1 cellular context compared by ENCODE assay signal in the genomic region with DNA sequence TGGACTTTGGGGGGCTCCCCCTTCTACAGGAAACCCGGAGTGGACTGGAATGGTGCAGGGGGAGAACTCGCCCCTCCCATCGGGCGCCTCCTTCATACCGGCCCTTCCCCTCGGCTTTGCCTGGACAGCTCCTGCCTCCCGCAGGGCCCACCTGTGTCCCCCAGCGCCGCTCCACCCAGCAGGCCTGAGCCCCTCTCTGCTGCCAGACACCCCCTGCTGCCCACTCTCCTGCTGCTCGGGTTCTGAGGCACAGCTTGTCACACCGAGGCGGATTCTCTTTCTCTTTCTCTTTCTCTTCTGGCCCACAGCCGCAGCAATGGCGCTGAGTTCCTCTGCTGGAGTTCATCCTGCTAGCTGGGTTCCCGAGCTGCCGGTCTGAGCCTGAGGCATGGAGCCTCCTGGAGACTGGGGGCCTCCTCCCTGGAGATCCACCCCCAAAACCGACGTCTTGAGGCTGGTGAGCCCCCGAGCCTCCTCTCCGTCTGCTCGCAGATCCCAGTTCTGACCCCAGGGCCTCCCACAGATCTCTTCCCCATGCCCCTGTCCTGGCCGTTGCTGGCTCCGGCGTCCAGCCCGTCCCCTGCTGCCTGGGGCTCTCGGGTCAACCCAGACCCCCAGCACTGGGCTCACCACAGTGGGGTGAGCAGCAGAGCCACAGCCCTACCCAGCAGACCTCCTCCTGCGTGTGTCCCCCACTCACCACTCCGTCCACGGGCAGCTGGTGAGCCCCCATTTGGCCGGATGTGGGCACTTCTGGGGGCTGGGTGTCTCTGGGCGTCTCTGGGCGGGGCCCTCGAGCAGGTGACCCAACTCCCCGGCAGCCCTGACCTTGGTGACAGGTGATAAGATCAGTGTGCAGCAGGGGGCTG.
TF ChIP-seq lines count a peak whose summit lies in the region.

TNFRSF14 (plus strand) TSS at position 95 of the 869 bp plus-strand sequence; CDS start at position 389, 294 bp downstream.

TF ChIP-seq in HepG2, 621 proteins besides CTCF, POLR2A, EP300 and RAD21 (continued from another document and continues in another):
- TF ChIP-seq, protein P1, sequence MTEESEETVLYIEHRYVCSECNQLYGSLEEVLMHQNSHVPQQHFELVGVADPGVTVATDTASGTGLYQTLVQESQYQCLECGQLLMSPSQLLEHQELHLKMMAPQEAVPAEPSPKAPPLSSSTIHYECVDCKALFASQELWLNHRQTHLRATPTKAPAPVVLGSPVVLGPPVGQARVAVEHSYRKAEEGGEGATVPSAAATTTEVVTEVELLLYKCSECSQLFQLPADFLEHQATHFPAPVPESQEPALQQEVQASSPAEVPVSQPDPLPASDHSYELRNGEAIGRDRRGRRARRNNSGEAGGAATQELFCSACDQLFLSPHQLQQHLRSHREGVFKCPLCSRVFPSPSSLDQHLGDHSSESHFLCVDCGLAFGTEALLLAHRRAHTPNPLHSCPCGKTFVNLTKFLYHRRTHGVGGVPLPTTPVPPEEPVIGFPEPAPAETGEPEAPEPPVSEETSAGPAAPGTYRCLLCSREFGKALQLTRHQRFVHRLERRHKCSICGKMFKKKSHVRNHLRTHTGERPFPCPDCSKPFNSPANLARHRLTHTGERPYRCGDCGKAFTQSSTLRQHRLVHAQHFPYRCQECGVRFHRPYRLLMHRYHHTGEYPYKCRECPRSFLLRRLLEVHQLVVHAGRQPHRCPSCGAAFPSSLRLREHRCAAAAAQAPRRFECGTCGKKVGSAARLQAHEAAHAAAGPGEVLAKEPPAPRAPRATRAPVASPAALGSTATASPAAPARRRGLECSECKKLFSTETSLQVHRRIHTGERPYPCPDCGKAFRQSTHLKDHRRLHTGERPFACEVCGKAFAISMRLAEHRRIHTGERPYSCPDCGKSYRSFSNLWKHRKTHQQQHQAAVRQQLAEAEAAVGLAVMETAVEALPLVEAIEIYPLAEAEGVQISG (CRISPR knock-in tag; IDR thresholded peaks at IDR 0.05): no peak; the same call in none of the 2 replicates
- TF ChIP-seq, protein P2, sequence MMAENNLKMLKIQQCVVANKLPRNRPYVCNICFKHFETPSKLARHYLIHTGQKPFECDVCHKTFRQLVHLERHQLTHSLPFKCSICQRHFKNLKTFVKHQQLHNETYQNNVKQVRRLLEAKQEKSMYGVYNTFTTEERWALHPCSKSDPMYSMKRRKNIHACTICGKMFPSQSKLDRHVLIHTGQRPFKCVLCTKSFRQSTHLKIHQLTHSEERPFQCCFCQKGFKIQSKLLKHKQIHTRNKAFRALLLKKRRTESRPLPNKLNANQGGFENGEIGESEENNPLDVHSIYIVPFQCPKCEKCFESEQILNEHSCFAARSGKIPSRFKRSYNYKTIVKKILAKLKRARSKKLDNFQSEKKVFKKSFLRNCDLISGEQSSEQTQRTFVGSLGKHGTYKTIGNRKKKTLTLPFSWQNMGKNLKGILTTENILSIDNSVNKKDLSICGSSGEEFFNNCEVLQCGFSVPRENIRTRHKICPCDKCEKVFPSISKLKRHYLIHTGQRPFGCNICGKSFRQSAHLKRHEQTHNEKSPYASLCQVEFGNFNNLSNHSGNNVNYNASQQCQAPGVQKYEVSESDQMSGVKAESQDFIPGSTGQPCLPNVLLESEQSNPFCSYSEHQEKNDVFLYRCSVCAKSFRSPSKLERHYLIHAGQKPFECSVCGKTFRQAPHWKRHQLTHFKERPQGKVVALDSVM (CRISPR knock-in tag; IDR thresholded peaks at IDR 0.05): no peak; the same call in 1 of the 2 replicates
- TF ChIP-seq, protein P3, sequence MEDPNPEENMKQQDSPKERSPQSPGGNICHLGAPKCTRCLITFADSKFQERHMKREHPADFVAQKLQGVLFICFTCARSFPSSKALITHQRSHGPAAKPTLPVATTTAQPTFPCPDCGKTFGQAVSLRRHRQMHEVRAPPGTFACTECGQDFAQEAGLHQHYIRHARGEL (CRISPR knock-in tag; IDR thresholded peaks at IDR 0.05): no peak
- TF ChIP-seq ZBTB40 (IDR thresholded peaks at IDR 0.05) (no peak), ZBTB40 (CRISPR knock-in tag; IDR thresholded peaks at IDR 0.05) (peak; percentile 11; the same call in 1 of the 2 replicates), ZNF337 (CRISPR knock-in tag; IDR thresholded peaks at IDR 0.05; ENCODE audit: borderline replicate concordance, low read depth) (peak; percentile 81; the same call in 1 of the 2 replicates), NR1H2 (CRISPR knock-in tag; IDR thresholded peaks at IDR 0.05; ENCODE audit: borderline replicate concordance, low read depth) (no peak), ELF3 (CRISPR knock-in tag; IDR thresholded peaks at IDR 0.05) (no peak), NFE2 (CRISPR knock-in tag; IDR thresholded peaks at IDR 0.05) (no peak), ZNF737 (CRISPR knock-in tag; IDR thresholded peaks at IDR 0.05; ENCODE audit: borderline replicate concordance) (no peak), ZNF205 (CRISPR knock-in tag; IDR thresholded peaks at IDR 0.05) (no peak), ATAD3A (CRISPR knock-in tag; IDR thresholded peaks at IDR 0.05) (no peak), SP2 (CRISPR knock-in tag; IDR thresholded peaks at IDR 0.05) (no peak; the same call in 1 of the 2 replicates), ATF2 (CRISPR knock-in tag; IDR thresholded peaks at IDR 0.05) (no peak), HOXD1 (CRISPR knock-in tag; IDR thresholded peaks at IDR 0.05) (no peak), ZNF501 (CRISPR knock-in tag; IDR thresholded peaks at IDR 0.05) (no peak; the same call in 1 of the 2 replicates), SIX1 (CRISPR knock-in tag; IDR thresholded peaks at IDR 0.05; ENCODE audit: borderline replicate concordance) (no peak), ZFYVE20 (CRISPR knock-in tag; IDR thresholded peaks at IDR 0.05; ENCODE audit: borderline replicate concordance, low read depth) (0 out of 2 replicates have a peak, but pooled peaks have one; percentile 9), ZNF782 (CRISPR knock-in tag; IDR thresholded peaks at IDR 0.05; ENCODE audit: borderline replicate concordance) (no peak), ZNF792 (CRISPR knock-in tag; IDR thresholded peaks at IDR 0.05) (no peak), POGK (CRISPR knock-in tag; conservative IDR thresholded peaks at IDR 0.05) (no peak)
- TF ChIP-seq, protein P4, sequence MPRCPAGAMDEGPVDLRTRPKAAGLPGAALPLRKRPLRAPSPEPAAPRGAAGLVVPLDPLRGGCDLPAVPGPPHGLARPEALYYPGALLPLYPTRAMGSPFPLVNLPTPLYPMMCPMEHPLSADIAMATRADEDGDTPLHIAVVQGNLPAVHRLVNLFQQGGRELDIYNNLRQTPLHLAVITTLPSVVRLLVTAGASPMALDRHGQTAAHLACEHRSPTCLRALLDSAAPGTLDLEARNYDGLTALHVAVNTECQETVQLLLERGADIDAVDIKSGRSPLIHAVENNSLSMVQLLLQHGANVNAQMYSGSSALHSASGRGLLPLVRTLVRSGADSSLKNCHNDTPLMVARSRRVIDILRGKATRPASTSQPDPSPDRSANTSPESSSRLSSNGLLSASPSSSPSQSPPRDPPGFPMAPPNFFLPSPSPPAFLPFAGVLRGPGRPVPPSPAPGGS (CRISPR knock-in tag; IDR thresholded peaks at IDR 0.05): no peak
- TF ChIP-seq, protein P5, sequence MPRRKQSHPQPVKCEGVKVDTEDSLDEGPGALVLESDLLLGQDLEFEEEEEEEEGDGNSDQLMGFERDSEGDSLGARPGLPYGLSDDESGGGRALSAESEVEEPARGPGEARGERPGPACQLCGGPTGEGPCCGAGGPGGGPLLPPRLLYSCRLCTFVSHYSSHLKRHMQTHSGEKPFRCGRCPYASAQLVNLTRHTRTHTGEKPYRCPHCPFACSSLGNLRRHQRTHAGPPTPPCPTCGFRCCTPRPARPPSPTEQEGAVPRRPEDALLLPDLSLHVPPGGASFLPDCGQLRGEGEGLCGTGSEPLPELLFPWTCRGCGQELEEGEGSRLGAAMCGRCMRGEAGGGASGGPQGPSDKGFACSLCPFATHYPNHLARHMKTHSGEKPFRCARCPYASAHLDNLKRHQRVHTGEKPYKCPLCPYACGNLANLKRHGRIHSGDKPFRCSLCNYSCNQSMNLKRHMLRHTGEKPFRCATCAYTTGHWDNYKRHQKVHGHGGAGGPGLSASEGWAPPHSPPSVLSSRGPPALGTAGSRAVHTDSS (CRISPR knock-in tag; conservative IDR thresholded peaks at IDR 0.05): no peak
- TF ChIP-seq, protein P6, sequence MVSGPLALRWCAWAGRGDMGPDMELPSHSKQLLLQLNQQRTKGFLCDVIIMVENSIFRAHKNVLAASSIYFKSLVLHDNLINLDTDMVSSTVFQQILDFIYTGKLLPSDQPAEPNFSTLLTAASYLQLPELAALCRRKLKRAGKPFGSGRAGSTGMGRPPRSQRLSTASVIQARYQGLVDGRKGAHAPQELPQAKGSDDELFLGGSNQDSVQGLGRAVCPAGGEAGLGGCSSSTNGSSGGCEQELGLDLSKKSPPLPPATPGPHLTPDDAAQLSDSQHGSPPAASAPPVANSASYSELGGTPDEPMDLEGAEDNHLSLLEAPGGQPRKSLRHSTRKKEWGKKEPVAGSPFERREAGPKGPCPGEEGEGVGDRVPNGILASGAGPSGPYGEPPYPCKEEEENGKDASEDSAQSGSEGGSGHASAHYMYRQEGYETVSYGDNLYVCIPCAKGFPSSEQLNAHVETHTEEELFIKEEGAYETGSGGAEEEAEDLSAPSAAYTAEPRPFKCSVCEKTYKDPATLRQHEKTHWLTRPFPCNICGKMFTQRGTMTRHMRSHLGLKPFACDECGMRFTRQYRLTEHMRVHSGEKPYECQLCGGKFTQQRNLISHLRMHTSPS (CRISPR knock-in tag; IDR thresholded peaks at IDR 0.05; ENCODE audit: low read depth): no peak; the same call in 1 of the 2 replicates
